ENCODE assay signal across 11 cellular contexts in the genomic region with DNA sequence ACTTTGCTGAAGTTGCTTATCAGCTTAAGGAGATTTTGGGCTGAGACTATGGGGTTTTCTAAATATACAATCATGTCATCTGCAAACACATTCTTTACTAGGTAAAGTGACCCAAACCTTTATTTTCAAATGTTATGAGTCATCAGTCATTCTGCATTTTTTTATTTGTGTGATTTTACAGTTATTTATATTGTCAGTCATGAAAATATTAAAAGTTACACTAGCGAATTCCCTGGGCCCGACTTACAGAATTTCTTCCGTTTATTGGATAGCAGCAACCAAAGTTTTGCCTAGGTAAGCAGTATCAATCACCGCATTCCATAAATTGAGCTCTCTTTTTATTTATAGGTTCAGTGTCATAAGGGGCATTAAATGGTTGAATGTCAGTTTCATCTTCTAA. TPM values are rescaled to one million over a fixed set of nuclear protein-coding genes. Genes with fewer than 3 reads are reported as not detected.
"Had no signal": no experiment of that assay in that cellular context is flagged by ENCODE, and none has a peak within 500 bp of the region (broad histone marks: within the 10 kb centered on the region; RNA-seq: fewer than 3 reads in every experiment).

No MANE protein-coding gene starts in this region.

- ATAC-seq: GM23338, HCT116 had no signal

- H3K9me3 ChIP-seq: HAP-1 had no signal

- H3K27ac Mint-ChIP-seq: GM23338, H9, HFFc6 had no signal

- H3K27ac ChIP-seq: GM23248 had no signal

- DNase-seq: GM23248, GOT3, H7, H9, HCEC 1CT, HFFc6 had no signal

- H2AFZ ChIP-seq: GM23248, GM23338 had no signal

- H3K4me3 ChIP-seq: GM23248, GM23338, HAP-1 had no signal

- H3K4me1 ChIP-seq: HAP-1 had no signal

- H3K36me3 ChIP-seq: HAP-1 had no signal

- H3K9ac ChIP-seq: GM23248 had no signal

- H3K4me2 ChIP-seq: GM23338 had no signal

RNA-seq across cellular contexts. Expression of gene OR2M5, which starts 13.8 kb away (rescaled TPM):
- total RNA-seq: GM23248, GM23338, H1, H4, H7, H9, HFFc6 had no signal
- polyA plus RNA-seq: GM23248, GM23338, H1 had no signal

RNA-seq across cellular contexts. Expression of gene OR2M2, which starts 15.9 kb away (rescaled TPM):
- total RNA-seq: GM23248, GM23338, H1, H4, H7, H9, HFFc6 had no signal
- polyA plus RNA-seq: GM23248, GM23338, H1 had no signal

RNA-seq across cellular contexts. Expression of gene OR2M3, which starts 38.3 kb away (rescaled TPM):
- total RNA-seq: GM23248, GM23338, H1, H7, H9 had no signal
- polyA plus RNA-seq: GM23248, GM23338, H1 had no signal
